ENCODE assay signal across 16 cellular contexts in genomic region chr16:66121466-66121865, GRCh38.
A peak's percentile ranks its signal among the peaks of the same experiment; 100 is the strongest.
DNase-seq lines count a peak whose midpoint lies in the region; ATAC-seq and TF ChIP-seq lines count a peak whose summit lies in the region.
"Had no signal": no experiment of that assay in that cellular context is flagged by ENCODE, and none has a peak within 500 bp of the region (broad histone marks: within the 10 kb centered on the region; RNA-seq: fewer than 3 reads in every experiment).

No MANE protein-coding gene starts in this region.

- ATAC-seq in left cardiac atrium = no peak

- H3K9me3 Mint-ChIP-seq in chondrocyte (ENCODE audit: low read depth) = no peaks in the 10 kb centered on the region
- H3K9me3 Mint-ChIP-seq in nephron = no peaks in the 10 kb centered on the region
- H3K9me3 Mint-ChIP-seq: CD4-positive, alpha-beta memory T cell; H9 had no signal

- H3K4me3 Mint-ChIP-seq in chondrocyte (ENCODE audit: unreplicated experiment) = no peak overlapping the region
- no peak overlapping the region for H3K4me3 Mint-ChIP-seq in nephron
- H3K4me3 Mint-ChIP-seq: CD4-positive, alpha-beta memory T cell; H9 had no signal

- no peak overlapping the region for H3K4me3 ChIP-seq in smooth muscle cell

- H3K27ac Mint-ChIP-seq in chondrocyte (ENCODE audit: unreplicated experiment) (peak overlapping the region; percentile 37), nephron (peak overlapping the region in 2 of 3 experiments; percentile 8 to 25)
- H3K27ac Mint-ChIP-seq: CD4-positive, alpha-beta memory T cell; H9 had no signal

- intact Hi-C loops in left cardiac atrium (cut with DNase I) = no loop called here

- 77% methylated on average over 7 of the region's 7 CpGs for WGBS in smooth muscle cell (ENCODE audit: low lambda C conversion rate)

- H3K9ac ChIP-seq in smooth muscle cell (ENCODE audit: low read depth) = no peak overlapping the region

- no peaks in the 10 kb centered on the region for H3K27me3 ChIP-seq in smooth muscle cell (ENCODE audit: low read depth)
- H3K27me3 ChIP-seq: BE2C had no signal

- H3K36me3 ChIP-seq in smooth muscle cell (ENCODE audit: low read depth) = no peaks in the 10 kb centered on the region
- H3K36me3 ChIP-seq: BE2C had no signal

- peak; percentile 44 for DNase-seq in RPMI7951 (ENCODE audit: low read depth)
- DNase-seq in chondrocyte (ENCODE audit: low spot score) = no peak
- no peak for DNase-seq in smooth muscle cell (lab: John Stamatoyannopoulos, UW; ENCODE audit: unreplicated experiment)
- DNase-seq in left cardiac atrium = no peak
- DNase-seq in stimulated activated CD4-positive, alpha-beta T cell treated with anti-CD3 and anti-CD28 coated beads, Interleukin-15, amount 100 ng/mL, for 24 hours = no peak
- DNase-seq in NCI-H1694 treated with DMSO at 0.1 percent for 48 hours (lab: John Stamatoyannopoulos, UW) = no peak
- DNase-seq: BE2C; CD4-positive, alpha-beta memory T cell; COR-L47; DMS153; DMS79 treated with DMSO at 0.1 percent for 48 hours; EL; GOT3; H9 had no signal

- H3K4me1 Mint-ChIP-seq in chondrocyte (ENCODE audit: low read depth) (peaks cover 15% of the 10 kb centered on the region), nephron (peaks cover 18% of the 10 kb centered on the region)
- H3K4me1 Mint-ChIP-seq: CD4-positive, alpha-beta memory T cell; H9 had no signal

- TF ChIP-seq CTCF in chondrocyte (IDR thresholded peaks at IDR 0.05) (no peak), nephron (IDR thresholded peaks at IDR 0.05; ENCODE audit: unreplicated experiment in 3 of 3) (no peak), smooth muscle cell (IDR thresholded peaks at IDR 0.05; ENCODE audit: borderline replicate concordance, insufficient read depth, poor library complexity, severe bottlenecking) (no peak)

- H3F3A ChIP-seq in smooth muscle cell (ENCODE audit: low read depth) = no peaks in the 10 kb centered on the region

- H3K36me3 Mint-ChIP-seq in chondrocyte (ENCODE audit: low read depth) = no peaks in the 10 kb centered on the region
- no peaks in the 10 kb centered on the region for H3K36me3 Mint-ChIP-seq in nephron (ENCODE audit: low read depth)
- H3K36me3 Mint-ChIP-seq: CD4-positive, alpha-beta memory T cell had no signal

- H3K4me2 ChIP-seq in smooth muscle cell = peak overlapping the region; percentile 44

- no peaks in the 10 kb centered on the region for H3K9me3 ChIP-seq in smooth muscle cell (replicated peaks; ENCODE audit: low read depth)
- H3K9me3 ChIP-seq: BE2C had no signal

- H2AFZ ChIP-seq in smooth muscle cell (ENCODE audit: low read depth) = no peak overlapping the region

- H3K79me2 ChIP-seq in smooth muscle cell (ENCODE audit: low read depth) = no peaks in the 10 kb centered on the region

- peak overlapping the region; percentile 9 for H3K27ac ChIP-seq in smooth muscle cell (ENCODE audit: low read depth)
- H3K27ac ChIP-seq: C4-2B had no signal

- H3K27me3 Mint-ChIP-seq in chondrocyte (ENCODE audit: low read depth) (no peaks in the 10 kb centered on the region), nephron (ENCODE audit: low read depth) (peaks cover 17% of the 10 kb centered on the region)

- H3K4me1 ChIP-seq in smooth muscle cell (ENCODE audit: low read depth) = no peaks in the 10 kb centered on the region
- H3K4me1 ChIP-seq: BE2C had no signal

- no peaks in the 10 kb centered on the region for H4K20me1 ChIP-seq in smooth muscle cell (ENCODE audit: low read depth)
